In the genomic region with DNA sequence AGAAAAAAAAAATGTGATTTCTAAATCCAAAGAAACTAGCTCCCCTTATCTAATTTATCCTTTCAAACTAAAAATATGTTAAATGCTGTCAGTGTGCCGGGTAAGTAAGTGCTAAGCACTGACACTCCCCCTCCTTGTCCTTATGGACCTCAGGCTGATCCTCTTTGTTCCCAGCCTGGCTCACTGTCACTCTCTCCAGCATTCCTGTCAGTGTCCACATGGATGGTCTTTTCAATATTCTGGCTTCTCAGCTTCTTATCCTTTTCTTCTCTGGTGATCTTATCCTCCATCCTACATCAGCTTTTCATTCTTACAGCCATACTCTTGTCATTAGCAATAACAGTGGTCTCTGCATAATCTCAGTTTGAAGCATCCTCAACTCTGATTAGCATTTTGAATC, we compare ENCODE assay signal across 19 cellular contexts. TPM values are rescaled to one million over a fixed set of nuclear protein-coding genes. Genes with fewer than 3 reads are reported as not detected.
DNase-seq lines count a peak whose midpoint lies in the region; ATAC-seq and TF ChIP-seq lines count a peak whose summit lies in the region.
"Had no signal": no experiment of that assay in that cellular context is flagged by ENCODE, and none has a peak within 500 bp of the region (broad histone marks: within the 10 kb centered on the region; RNA-seq: fewer than 3 reads in every experiment).

No MANE protein-coding gene starts in this region.

- intact Hi-C loops in PC-9 (cut with micrococcal nuclease; ENCODE audit: unreplicated experiment) = no loop called here

- POLR2A ChIA-PET in PC-9 (lab: Charles Lee; ENCODE audit: unreplicated experiment) = no interaction called here

- H3K4me3 ChIP-seq in mesendoderm (ENCODE audit: low read length) = no peak overlapping the region
- H3K4me3 ChIP-seq in PC-9 = no peak overlapping the region
- H3K4me3 ChIP-seq: GM23248 had no signal

- no peaks in the 10 kb centered on the region for H3K27me3 ChIP-seq in mesendoderm (ENCODE audit: insufficient read depth, low read length, poor library complexity)
- no peaks in the 10 kb centered on the region for H3K27me3 ChIP-seq in PC-9 (ENCODE audit: insufficient read depth, low read depth)

- no peak overlapping the region for H2BK120ac ChIP-seq in mesendoderm (ENCODE audit: low read depth, low read length)

- TF ChIP-seq CTCF in PC-9 (conservative IDR thresholded peaks at IDR 0.05) = no peak

- no peak overlapping the region for H3K18ac ChIP-seq in mesendoderm (ENCODE audit: low read length)

- H3K27ac Mint-ChIP-seq in stimulated activated naive CD8-positive, alpha-beta T cell treated with anti-CD3 and anti-CD28 coated beads, Interleukin-15, Interleukin-2, amounts not matched to agents 100 ng/mL and 50 ng/mL, for 24 hours = peak overlapping the region; percentile 39

- H3K27ac ChIP-seq in mesendoderm (ENCODE audit: low read depth, low read length) (no peak overlapping the region), PC-9 (no peak overlapping the region)
- H3K27ac ChIP-seq: C4-2B, GM23248 had no signal

- H3K4me2 ChIP-seq in mesendoderm (ENCODE audit: low read length) (no peak overlapping the region), PC-9 (no peak overlapping the region)

- no peak for DNase-seq in stimulated activated naive CD8-positive, alpha-beta T cell treated with anti-CD3 and anti-CD28 coated beads, Interleukin-15, Interleukin-2, amounts not matched to agents 100 U/mL and 50 U/mL, for 24 hours
- peak; percentile 48 for DNase-seq in ecto neural progenitor cell (ENCODE audit: low spot score)
- DNase-seq in mesendoderm = peak; percentile 42
- no peak for DNase-seq in PC-9
- no peak for DNase-seq in nucleus accumbens (lab: John Stamatoyannopoulos, UW)
- DNase-seq: DMS79 treated with DMSO at 0.1 percent for 48 hours, GM23248, KG1, NCI-H1092, NCI-H1436 treated with DMSO at 0.1 percent for 48 hours, NCI-H2029 treated with DMSO at 0.1 percent for 48 hours, NCI-H2171, NCI-H345, NCI-H774 had no signal

- H2AFZ ChIP-seq in PC-9 = no peak overlapping the region
- H2AFZ ChIP-seq: GM23248 had no signal

- no peaks in the 10 kb centered on the region for H3K4me1 Mint-ChIP-seq in stimulated activated naive CD8-positive, alpha-beta T cell treated with anti-CD3 and anti-CD28 coated beads, Interleukin-15, Interleukin-2, amounts not matched to agents 100 ng/mL and 50 ng/mL, for 24 hours (ENCODE audit: low read depth)

- ATAC-seq in stimulated activated naive CD8-positive, alpha-beta T cell treated with anti-CD3 and anti-CD28 coated beads, Interleukin-15, Interleukin-2, amounts not matched to agents 100 U/mL and 50 U/mL, for 24 hours = no peak
- ATAC-seq in GM21529 (IDR thresholded peaks at IDR 0.05; ENCODE audit: unreplicated experiment) = no peak
- ATAC-seq: HCT116, Right ventricle myocardium inferior had no signal

- CTCF ChIA-PET in PC-9 (lab: Charles Lee) = interaction anchor here (0.6 kb wide), 1 partner anchor 201 kb away, joined by 3 read pairs; no protein-coding TSS in a partner anchor

- no TSS peak for BruUV-seq in PC-9 (replicated peaks; lab: Mats Ljungman, UMichigan)

- peaks cover 16% of the 10 kb centered on the region for H3F3A ChIP-seq in PC-9 (ENCODE audit: insufficient read depth, low read depth)

- no peak overlapping the region for H3K4me3 Mint-ChIP-seq in stimulated activated naive CD8-positive, alpha-beta T cell treated with anti-CD3 and anti-CD28 coated beads, Interleukin-15, Interleukin-2, amounts not matched to agents 100 ng/mL and 50 ng/mL, for 24 hours

- no peak overlapping the region for H3K9ac ChIP-seq in mesendoderm (ENCODE audit: low read length)
- H3K9ac ChIP-seq: GM23248 had no signal

- H3K36me3 Mint-ChIP-seq in stimulated activated naive CD8-positive, alpha-beta T cell treated with anti-CD3 and anti-CD28 coated beads, Interleukin-15, Interleukin-2, amounts not matched to agents 100 ng/mL and 50 ng/mL, for 24 hours (ENCODE audit: low read depth) = no peaks in the 10 kb centered on the region

- H3K36me3 ChIP-seq in mesendoderm (ENCODE audit: control insufficient read depth, insufficient read depth, low read length) (no peaks in the 10 kb centered on the region), PC-9 (ENCODE audit: low read depth) (no peaks in the 10 kb centered on the region)

- no peak overlapping the region for H3K56ac ChIP-seq in mesendoderm (ENCODE audit: low read length)

- H3K79me1 ChIP-seq in mesendoderm (ENCODE audit: low read length) = no peaks in the 10 kb centered on the region

- no CpG with 5 or more reads among the region's 1 CpG for WGBS in mesendoderm (ENCODE audit: extremely low coverage, insufficient coverage, low lambda C conversion rate)

- H3K4me1 ChIP-seq in mesendoderm (ENCODE audit: control insufficient read depth, low read depth, low read length) (peaks cover 10% of the 10 kb centered on the region), PC-9 (replicated peaks; ENCODE audit: insufficient read depth) (peaks cover 22% of the 10 kb centered on the region)

- H3K79me2 ChIP-seq in mesendoderm (ENCODE audit: control insufficient read depth, insufficient read depth, low read length) (no peaks in the 10 kb centered on the region), PC-9 (ENCODE audit: low read depth) (peaks cover 8% of the 10 kb centered on the region; the same call in 1 of the 2 replicates)

- no peak overlapping the region for H4K5ac ChIP-seq in mesendoderm (ENCODE audit: low read length)

- no peak overlapping the region for H2BK5ac ChIP-seq in mesendoderm (ENCODE audit: low read length)

- no peak overlapping the region for H3K4ac ChIP-seq in mesendoderm (ENCODE audit: low read depth, low read length)

- H2AK5ac ChIP-seq in mesendoderm (ENCODE audit: low read length) = no peak overlapping the region

- H4K8ac ChIP-seq in mesendoderm (ENCODE audit: low read depth, low read length) = no peak overlapping the region

- no peak overlapping the region for H3K23ac ChIP-seq in mesendoderm (ENCODE audit: low read length)

- H3K9me3 ChIP-seq in PC-9 (ENCODE audit: insufficient read depth, low read depth) = peaks cover 3% of the 10 kb centered on the region; the same call in 1 of the 2 replicates

- no peaks in the 10 kb centered on the region for H3K27me3 Mint-ChIP-seq in stimulated activated naive CD8-positive, alpha-beta T cell treated with anti-CD3 and anti-CD28 coated beads, Interleukin-15, Interleukin-2, amounts not matched to agents 100 ng/mL and 50 ng/mL, for 24 hours

- H3K9me3 Mint-ChIP-seq in stimulated activated naive CD8-positive, alpha-beta T cell treated with anti-CD3 and anti-CD28 coated beads, Interleukin-15, Interleukin-2, amounts not matched to agents 100 ng/mL and 50 ng/mL, for 24 hours = no peaks in the 10 kb centered on the region

- H4K20me1 ChIP-seq in PC-9 (ENCODE audit: insufficient read depth) = no peaks in the 10 kb centered on the region

- H3K9me2 ChIP-seq in PC-9 (ENCODE audit: insufficient read depth) = no peaks in the 10 kb centered on the region

- no peak overlapping the region for H2BK15ac ChIP-seq in mesendoderm (replicated peaks; ENCODE audit: low read depth)

RNA-seq across cellular contexts. Expression of a gene that starts 55.0 kb away (rescaled TPM):
- 8.0 TPM for polyA plus RNA-seq in mesendoderm (2013, experiment 1 of 2)
- 8.4 TPM for polyA plus RNA-seq in mesendoderm (2013, experiment 2 of 2)
- 29.7 and 41.5 TPM in 2 replicates for total RNA-seq in PC-9 (2021)

Comparison
In these comparisons a context has a peak if more than half of its experiments do, and no peak if none do; other contexts are left out.
1. DNase-seq: peak in ecto neural progenitor cell (single experiment) and mesendoderm (single experiment); none in stimulated activated naive CD8-positive, alpha-beta T cell treated with anti-CD3 and anti-CD28 coated beads, Interleukin-15, Interleukin-2, amounts not matched to agents 100 U/mL and 50 U/mL, for 24 hours (single experiment), PC-9 (0 of 2) and nucleus accumbens (0 of 56).